1 cellular context compared by ENCODE assay signal in the genomic region with DNA sequence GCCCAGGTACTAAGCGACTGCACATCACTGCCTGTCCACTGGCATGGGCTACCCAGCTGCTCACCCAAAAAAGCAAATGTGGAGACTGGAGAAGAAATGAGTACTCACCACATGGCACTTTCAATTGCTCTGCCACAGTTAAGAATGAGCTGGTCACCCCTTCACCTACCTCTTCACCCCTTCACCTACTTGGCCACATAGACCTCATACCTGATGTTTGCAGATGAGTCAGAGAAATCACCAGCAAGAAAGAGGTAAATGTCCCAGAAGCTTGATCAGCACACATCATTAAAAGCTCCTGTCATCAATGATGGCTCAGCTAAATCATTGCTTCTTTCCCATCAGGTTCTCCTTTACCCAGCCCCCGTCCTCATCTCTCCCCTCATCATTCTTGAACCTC.
TF ChIP-seq lines count a peak whose summit lies in the region.

No MANE protein-coding gene starts in this region.

TF ChIP-seq in H1, 55 proteins besides CTCF, POLR2A, EP300 and RAD21 (continued from another document):
- TF ChIP-seq SIN3A (conservative IDR thresholded peaks at IDR 0.05 in 1 of 2, IDR thresholded peaks at IDR 0.05 in 1 of 2; ENCODE audit: low read depth in 1 of 2, low read length in 2 of 2) (no peak), HDAC2 (IDR thresholded peaks at IDR 0.05; ENCODE audit: borderline replicate concordance in 1 of 2, low read depth in 2 of 2, low read length in 2 of 2) (no peak), NRF1 (IDR thresholded peaks at IDR 0.05; ENCODE audit: low read depth, low read length) (no peak), RNF2 (IDR thresholded peaks at IDR 0.05; ENCODE audit: borderline replicate concordance, low read depth, low read length, missing control alignments, poor library complexity, severe bottlenecking) (no peak), EZH2 (IDR thresholded peaks at IDR 0.05; ENCODE audit: low read depth, low read length, severe bottlenecking) (no peak)
